Comparison of ENCODE assay signal across 9 cellular contexts in genomic region chr11:927871-928270, GRCh38. TPM values are rescaled to one million over a fixed set of nuclear protein-coding genes. Genes with fewer than 3 reads are reported as not detected.
DNase-seq lines count a peak whose midpoint lies in the region; ATAC-seq, FAIRE-seq and TF ChIP-seq lines count a peak whose summit lies in the region.
"Had no signal": no experiment of that assay in that cellular context is flagged by ENCODE, and none has a peak within 500 bp of the region (broad histone marks: within the 10 kb centered on the region; RNA-seq: fewer than 3 reads in every experiment).

No MANE protein-coding gene starts in this region.

- H3K27me3 Mint-ChIP-seq in activated T-cell treated with anti-CD3 and anti-CD28 coated beads, Interleukin-2, amount 50 U/mL, for 24 hours: no peaks in the 10 kb centered on the region

- DNase-seq in activated T-cell treated with anti-CD3 and anti-CD28 coated beads, Interleukin-2, amount 50 U/mL, for 24 hours: no peak
- DNase-seq in HepG2 (ENCODE audit: low spot score): no peak
- DNase-seq in T1000 (lab: John Stamatoyannopoulos, UW): no peak
- DNase-seq in anterior cingulate cortex (lab: John Stamatoyannopoulos, UW): no peak
- no peak for DNase-seq in NCI-H526 treated with DMSO at 0.1 percent for 48 hours (lab: John Stamatoyannopoulos, UW)

- TF ChIP-seq POLR2A in HepG2 (IDR thresholded peaks at IDR 0.05; ENCODE audit: insufficient read depth in 1 of 2, low read depth in 2 of 2, low read length in 2 of 2): no peak

- H3K27ac Mint-ChIP-seq in activated T-cell treated with anti-CD3 and anti-CD28 coated beads, Interleukin-2, amount 50 U/mL, for 24 hours: peak overlapping the region; percentile 92
- H3K27ac Mint-ChIP-seq: T-helper 1 cell treated with Interleukin-12 subunit alpha and Interleukin-12 subunit beta and Interleukin-4 antibody, amounts not matched to agents 30 μg/mL and 1 μg/mL, for 36 hours had no signal

- H3K9ac ChIP-seq in KMS-11 (no peak overlapping the region), HepG2 (ENCODE audit: insufficient read depth, low read depth, low read length) (no peak overlapping the region)

- peak overlapping the region; percentile 93 for H3K4me2 ChIP-seq in KMS-11
- H3K4me2 ChIP-seq in HepG2 (ENCODE audit: low read depth, low read length): peak overlapping the region; percentile 88; the same call in 1 of the 2 replicates

- H3K4me3 ChIP-seq in KMS-11 (IDR thresholded peaks at IDR 0.05; ENCODE audit: insufficient read depth, low read depth, low read length) (no peak overlapping the region), HepG2 (replicated peaks in 1 of 3; ENCODE audit: insufficient read depth in 1 of 3, low read depth in 2 of 3, low read length in 3 of 3) (no peak overlapping the region)

- H3K4me3 Mint-ChIP-seq in activated T-cell treated with anti-CD3 and anti-CD28 coated beads, Interleukin-2, amount 50 U/mL, for 24 hours: peak overlapping the region; percentile 84

- H3K27me3 ChIP-seq in KMS-11 (ENCODE audit: insufficient read depth, low read depth): no peaks in the 10 kb centered on the region
- no peaks in the 10 kb centered on the region; a peak in 1 of 5 replicates for H3K27me3 ChIP-seq in HepG2 (ENCODE audit: control insufficient read depth in 1 of 2, insufficient read depth in 2 of 2, low read length in 2 of 2)

- H3K9me3 ChIP-seq in HepG2 (ENCODE audit: low read length): no peaks in the 10 kb centered on the region

- ATAC-seq in HepG2 (no peak), GM21723 (IDR thresholded peaks at IDR 0.05; ENCODE audit: unreplicated experiment) (no peak)

- POLR2A ChIA-PET in HepG2 (lab: Yijun Ruan, JAX): interaction anchor here (1.5 to 4.9 kb wide), 2 partner anchors 17 to 24 kb away, joined by 6 to 37 read pairs; partner anchors contain the start of gene CHID1

- H3K27ac ChIP-seq in 22Rv1 (0 out of 2 replicates have a peak overlapping the region, but pooled peaks have one; percentile 63), KMS-11 (peak overlapping the region; percentile 35; the same call in 1 of the 2 replicates), HepG2 (ENCODE audit: extremely low read length, insufficient read depth, low read length) (no peak overlapping the region)

- no peak for TF ChIP-seq RAD21 in HepG2 (CRISPR knock-in tag; IDR thresholded peaks at IDR 0.05)

- TF ChIP-seq EP300 in HepG2 (IDR thresholded peaks at IDR 0.05; ENCODE audit: low read depth in 2 of 2, low read length in 2 of 2) (no peak), HepG2 (CRISPR knock-in tag; IDR thresholded peaks at IDR 0.05; ENCODE audit: borderline replicate concordance) (no peak)

- no peak for FAIRE-seq in HepG2 (lab: Jason Lieb, UNC)

- TF ChIP-seq CTCF in 22Rv1 (IDR thresholded peaks at IDR 0.05): no peak
- no peak for TF ChIP-seq CTCF in KMS-11 (conservative IDR thresholded peaks at IDR 0.05; ENCODE audit: low read depth, low read length)
- no peak for TF ChIP-seq CTCF in HepG2 (CRISPR knock-in tag; IDR thresholded peaks at IDR 0.05)

- H2AFZ ChIP-seq in KMS-11 (ENCODE audit: low read depth): no peak overlapping the region
- H2AFZ ChIP-seq in HepG2 (ENCODE audit: low read length): no peak overlapping the region

- peaks cover 42% of the 10 kb centered on the region for H3K36me3 Mint-ChIP-seq in activated T-cell treated with anti-CD3 and anti-CD28 coated beads, Interleukin-2, amount 50 U/mL, for 24 hours (ENCODE audit: low read depth)

- H3K79me2 ChIP-seq in KMS-11 (ENCODE audit: insufficient read depth, low read depth) (peaks cover 62% of the 10 kb centered on the region), HepG2 (ENCODE audit: insufficient read depth, low read length) (peaks cover 63% of the 10 kb centered on the region)

- CTCF ChIA-PET in HepG2 (lab: Yijun Ruan, JAX; ENCODE audit: low intra/inter-chr PET ratio, low total read pairs): no interaction called here

- peaks cover 57% of the 10 kb centered on the region for H3K4me1 Mint-ChIP-seq in activated T-cell treated with anti-CD3 and anti-CD28 coated beads, Interleukin-2, amount 50 U/mL, for 24 hours (ENCODE audit: low read depth)

- intact Hi-C loops in HepG2 (cut with micrococcal nuclease; ENCODE audit: unreplicated experiment): no loop called here

- in situ Hi-C loops in HepG2 (cut with HindIII; ENCODE audit: extremely low pct_ligation_motif_present, low pct_unique_long_range_greater_than_20kb): no loop called here

- H3K36me3 ChIP-seq in KMS-11 (ENCODE audit: insufficient read depth) (no peaks in the 10 kb centered on the region), HepG2 (replicated peaks in 1 of 2; ENCODE audit: control insufficient read depth in 1 of 2, insufficient read depth in 2 of 2, low read length in 2 of 2) (peaks cover 6 to 11% of the 10 kb centered on the region in 2 experiments; a peak in 4 of 5 replicates)

- H3K4me1 ChIP-seq in KMS-11 (ENCODE audit: low read depth, poor library complexity, severe bottlenecking): peaks cover 41% of the 10 kb centered on the region
- peaks cover 85% of the 10 kb centered on the region for H3K4me1 ChIP-seq in HepG2 (ENCODE audit: insufficient read depth, low read length)

- no peaks in the 10 kb centered on the region for H3K9me3 Mint-ChIP-seq in activated T-cell treated with anti-CD3 and anti-CD28 coated beads, Interleukin-2, amount 50 U/mL, for 24 hours
- H3K9me3 Mint-ChIP-seq: T-helper 1 cell treated with Interleukin-12 subunit alpha and Interleukin-12 subunit beta and Interleukin-4 antibody, amounts not matched to agents 30 μg/mL and 1 μg/mL, for 36 hours had no signal

- 0 out of 2 replicates have a peak, but pooled peaks cover 3% of the 10 kb centered on the region for H4K20me1 ChIP-seq in KMS-11 (ENCODE audit: insufficient read depth)
- peaks cover 25% of the 10 kb centered on the region for H4K20me1 ChIP-seq in HepG2 (ENCODE audit: insufficient read depth, low read length)

- BruUV-seq in HepG2 (replicated peaks; lab: Mats Ljungman, UMichigan): no TSS peak

- 92% methylated on average over 7 of the region's 7 CpGs for WGBS in HepG2 (ENCODE audit: low lambda C conversion rate)

TF ChIP-seq in HepG2, 621 proteins besides CTCF, POLR2A, EP300 and RAD21 (continues in another document):
- TF ChIP-seq ZNF343 (CRISPR knock-in tag; IDR thresholded peaks at IDR 0.05) (no peak), ZBTB8A (CRISPR knock-in tag; IDR thresholded peaks at IDR 0.05; ENCODE audit: borderline replicate concordance, low read depth) (no peak), ZNF460 (CRISPR knock-in tag; IDR thresholded peaks at IDR 0.05; ENCODE audit: borderline replicate concordance) (no peak)

RNA-seq across cellular contexts. Expression of gene AP2A2, which starts 2.2 kb away (rescaled TPM):
- 25.7 and 25.9 TPM in 2 replicates for total RNA-seq in HepG2 (2016; rRNA removed; fragmentation: Illumina TruSeq; extraction: Trizol)
- total RNA-seq in HepG2 (2016; cell fraction: cytosol; rRNA removed; fragmentation: Illumina TruSeq; extraction: Trizol; ENCODE audit: low read depth): 22.1 and 25.6 TPM in 2 replicates
- total RNA-seq in HepG2 (2016; cell fraction: insoluble cytoplasmic fraction; rRNA removed; fragmentation: Illumina TruSeq; extraction: Trizol): 21.5 and 27.6 TPM in 2 replicates
- 26.2 and 26.6 TPM in 2 replicates for total RNA-seq in HepG2 (2016; cell fraction: membrane; rRNA removed; fragmentation: Illumina TruSeq; extraction: Trizol)
- 26.6 and 31.5 TPM in 2 replicates for total RNA-seq in HepG2 (2016; cell fraction: nucleus; rRNA removed; fragmentation: Illumina TruSeq; extraction: Trizol)
- polyA plus RNA-seq in HepG2 (2011; rRNA removed): 74.5 and 75.7 TPM in 2 replicates
- polyA plus RNA-seq in HepG2 (2011; cell fraction: cytosol; rRNA removed): 39.6 and 44.6 TPM in 2 replicates
- polyA plus RNA-seq in HepG2 (2011; cell fraction: nucleus; rRNA removed): 182 and 223 TPM in 2 replicates
- polyA plus RNA-seq in HepG2 (2012): 56.1 and 60.7 TPM in 2 replicates
- polyA plus RNA-seq in HepG2 (2016; cell fraction: cytosol; fragmentation: Illumina TruSeq; extraction: Trizol; ENCODE audit: low read depth): 7.3 and 8.2 TPM in 2 replicates
- 31.3 and 36.3 TPM in 2 replicates for polyA plus RNA-seq in HepG2 (2016; cell fraction: insoluble cytoplasmic fraction; fragmentation: Illumina TruSeq; extraction: Trizol; ENCODE audit: low read depth)
- polyA plus RNA-seq in HepG2 (2016; cell fraction: membrane; fragmentation: Illumina TruSeq; extraction: Trizol; ENCODE audit: low read depth): 16.2 and 21.0 TPM in 2 replicates
- polyA plus RNA-seq in HepG2 (2016; cell fraction: nucleus; fragmentation: Illumina TruSeq; extraction: Trizol; ENCODE audit: insufficient read depth, low read depth): 75.2 and 92.2 TPM in 2 replicates
- polyA minus RNA-seq in HepG2 (2011; rRNA and poly(A)+ RNA removed; ENCODE audit: low replicate concordance): 90.1 and 145 TPM in 2 replicates
- polyA minus RNA-seq in HepG2 (2011; cell fraction: cytosol; rRNA and poly(A)+ RNA removed): 78.0 and 102 TPM in 2 replicates
- polyA minus RNA-seq in HepG2 (2011; cell fraction: nucleus; rRNA and poly(A)+ RNA removed): 65.8 and 74.2 TPM in 2 replicates

RNA-seq across cellular contexts. Expression of gene CHID1, which starts 17.3 kb away (rescaled TPM):
- total RNA-seq in HepG2 (2016; rRNA removed; fragmentation: Illumina TruSeq; extraction: Trizol): 39.6 and 65.1 TPM in 2 replicates
- 33.8 and 46.6 TPM in 2 replicates for total RNA-seq in HepG2 (2016; cell fraction: cytosol; rRNA removed; fragmentation: Illumina TruSeq; extraction: Trizol; ENCODE audit: low read depth)
- total RNA-seq in HepG2 (2016; cell fraction: insoluble cytoplasmic fraction; rRNA removed; fragmentation: Illumina TruSeq; extraction: Trizol): 38.9 and 71.7 TPM in 2 replicates
- 45.9 and 51.6 TPM in 2 replicates for total RNA-seq in HepG2 (2016; cell fraction: membrane; rRNA removed; fragmentation: Illumina TruSeq; extraction: Trizol)
- 60.6 and 61.3 TPM in 2 replicates for total RNA-seq in HepG2 (2016; cell fraction: nucleus; rRNA removed; fragmentation: Illumina TruSeq; extraction: Trizol)
- polyA plus RNA-seq in HepG2 (2011; rRNA removed): 93.6 and 102 TPM in 2 replicates
- polyA plus RNA-seq in HepG2 (2011; cell fraction: cytosol; rRNA removed): 113 and 124 TPM in 2 replicates
- polyA plus RNA-seq in HepG2 (2011; cell fraction: nucleus; rRNA removed): 70.7 and 76.1 TPM in 2 replicates
- polyA plus RNA-seq in HepG2 (2012): 49.7 and 66.2 TPM in 2 replicates
- polyA plus RNA-seq in HepG2 (2016; cell fraction: cytosol; fragmentation: Illumina TruSeq; extraction: Trizol; ENCODE audit: low read depth): 34.4 and 49.9 TPM in 2 replicates
- polyA plus RNA-seq in HepG2 (2016; cell fraction: insoluble cytoplasmic fraction; fragmentation: Illumina TruSeq; extraction: Trizol; ENCODE audit: low read depth): 41.0 and 42.5 TPM in 2 replicates
- 38.3 and 51.4 TPM in 2 replicates for polyA plus RNA-seq in HepG2 (2016; cell fraction: membrane; fragmentation: Illumina TruSeq; extraction: Trizol; ENCODE audit: low read depth)
- polyA plus RNA-seq in HepG2 (2016; cell fraction: nucleus; fragmentation: Illumina TruSeq; extraction: Trizol; ENCODE audit: insufficient read depth, low read depth): 96.7 and 105 TPM in 2 replicates
- 40.3 and 91.1 TPM in 2 replicates for polyA minus RNA-seq in HepG2 (2011; rRNA and poly(A)+ RNA removed; ENCODE audit: low replicate concordance)
- polyA minus RNA-seq in HepG2 (2011; cell fraction: cytosol; rRNA and poly(A)+ RNA removed): 32.6 and 33.2 TPM in 2 replicates
- 25.8 and 26.1 TPM in 2 replicates for polyA minus RNA-seq in HepG2 (2011; cell fraction: nucleus; rRNA and poly(A)+ RNA removed)
